ENCODE assay signal across 32 cellular contexts in genomic region chr11:57363131-57363530, GRCh38. TPM values are rescaled to one million over a fixed set of nuclear protein-coding genes. Genes with fewer than 3 reads are reported as not detected.
"Had no signal": no experiment of that assay in that cellular context is flagged by ENCODE, and none has a peak within 500 bp of the region (broad histone marks: within the 10 kb centered on the region; RNA-seq: fewer than 3 reads in every experiment).

No MANE protein-coding gene starts in this region.

- DNase-seq: colonic mucosa; cortex of kidney; effector CD8-positive, alpha-beta T cell; effector memory CD8-positive, alpha-beta T cell; endodermal cell; esophagus squamous epithelium; foreskin fibroblast; foreskin melanocyte; gastrocnemius medialis; glutamatergic neuron; head of caudate nucleus; heart right ventricle; hippocampal formation; left cardiac atrium; left lung; left ventricle myocardium superior; lower lobe of right lung; mesenchymal stem cell had no signal

- H3K27me3 ChIP-seq: colonic mucosa, esophagus squamous epithelium, gastrocnemius medialis, heart right ventricle, left lung had no signal

- FAIRE-seq: endometrium, islet of Langerhans, keratinocyte had no signal

- H3K9me3 Mint-ChIP-seq: dendritic cell treated with granulocyte-macrophage colony-stimulating factor and Interleukin-4, amounts not matched to agents 40 ng/mL and 50 ng/mL, for 4 days; effector memory CD8-positive, alpha-beta T cell; endodermal cell; mesothelial cell of epicardium had no signal

- H3K4me3 ChIP-seq: colonic mucosa, esophagus squamous epithelium, gastrocnemius medialis, heart right ventricle, left lung, lower lobe of right lung had no signal

- H3K4me3 Mint-ChIP-seq: dendritic cell treated with granulocyte-macrophage colony-stimulating factor and Interleukin-4, amounts not matched to agents 40 ng/mL and 50 ng/mL, for 4 days; effector memory CD8-positive, alpha-beta T cell; endodermal cell; mesothelial cell of epicardium had no signal

- H3K36me3 Mint-ChIP-seq: mesothelial cell of epicardium had no signal

- H3K4me1 ChIP-seq: colonic mucosa, lower lobe of right lung had no signal

- H3K9me3 ChIP-seq: colonic mucosa, esophagus squamous epithelium, gastrocnemius medialis, heart right ventricle, left lung, lower lobe of right lung had no signal

- H3K36me3 ChIP-seq: colonic mucosa, esophagus squamous epithelium, gastrocnemius medialis, heart right ventricle, left lung, lower lobe of right lung had no signal

- H3K27ac Mint-ChIP-seq: dendritic cell treated with granulocyte-macrophage colony-stimulating factor and Interleukin-4, amounts not matched to agents 40 ng/mL and 50 ng/mL, for 4 days; effector memory CD8-positive, alpha-beta T cell; endodermal cell; mesothelial cell of epicardium had no signal

- ATAC-seq: effector memory CD8-positive, alpha-beta T cell; esophagus mucosa; gastrocnemius medialis; heart right ventricle; left cardiac atrium; left lung; left ventricle myocardium superior had no signal

- H3K27ac ChIP-seq: colonic mucosa, epithelial cell of prostate, esophagus squamous epithelium, gastrocnemius medialis, heart right ventricle, left lung, lower lobe of right lung had no signal

RNA-seq across cellular contexts. Expression of gene PRG3, which starts 17.8 kb away (rescaled TPM):
- total RNA-seq: colonic mucosa, dermis microvascular lymphatic vessel endothelial cell, endodermal cell, esophagus mucosa, esophagus squamous epithelium, gastrocnemius medialis, glomerular endothelial cell, heart right ventricle, kidney epithelial cell, left cardiac atrium, left lung, left ventricle myocardium superior, lower leg skin, lower lobe of right lung, lung microvascular endothelial cell, mesenteric fat pad, mesothelial cell of epicardium, mucosa of gallbladder had no signal
- polyA plus RNA-seq: heart right ventricle, keratinocyte had no signal

RNA-seq across cellular contexts. Expression of gene P2RX3, which starts 25.0 kb away (rescaled TPM):
- total RNA-seq: colonic mucosa, dermis microvascular lymphatic vessel endothelial cell, endodermal cell, esophagus mucosa, esophagus squamous epithelium, gastrocnemius medialis, glomerular endothelial cell, kidney epithelial cell, left lung, lower leg skin, lower lobe of right lung, lung microvascular endothelial cell, mesenteric fat pad had no signal
- polyA plus RNA-seq: keratinocyte had no signal

RNA-seq across cellular contexts. Expression of gene PRG2, which starts 27.3 kb away (rescaled TPM):
- total RNA-seq: colonic mucosa, esophagus mucosa, esophagus squamous epithelium, gastrocnemius medialis, glomerular endothelial cell, left cardiac atrium, left ventricle myocardium superior, lower lobe of right lung, lung microvascular endothelial cell, mesothelial cell of epicardium had no signal
- polyA plus RNA-seq: heart right ventricle had no signal
